26 cellular contexts compared by ENCODE assay signal in the genomic region with DNA sequence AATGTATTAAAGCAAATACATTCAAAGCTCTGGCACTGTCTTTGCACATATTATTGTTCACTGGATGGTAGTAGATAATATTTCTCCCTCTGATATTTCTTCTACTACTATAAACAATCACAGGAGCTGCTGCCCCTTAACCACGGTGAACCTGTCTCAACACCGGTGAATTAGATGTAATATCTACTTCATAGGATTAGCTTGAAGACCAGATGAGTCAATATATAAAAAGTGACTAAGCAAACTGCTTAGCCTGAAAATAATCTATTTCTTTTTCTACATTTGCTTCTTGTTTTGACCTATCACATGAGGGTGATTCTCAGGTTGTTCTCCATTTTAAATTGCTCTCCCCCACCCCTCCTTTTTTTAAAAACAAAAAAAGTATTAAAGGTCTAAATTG.
"Had no signal": no experiment of that assay in that cellular context is flagged by ENCODE, and none has a peak within 500 bp of the region (broad histone marks: within the 10 kb centered on the region; RNA-seq: fewer than 3 reads in every experiment).

No MANE protein-coding gene starts in this region.

- H3K36me3 ChIP-seq: Peyer's patch, SJSA1 had no signal

- H3K27ac Mint-ChIP-seq: activated CD8-positive, alpha-beta T cell treated with anti-CD3 and anti-CD28 coated beads for 36 hours; activated naive CD4-positive, alpha-beta T cell treated with anti-CD3 and anti-CD28 coated beads, Interleukin-2, amount 50 U/mL, for 24 hours; T-helper 1 cell treated with Interleukin-12 subunit alpha and Interleukin-12 subunit beta and Interleukin-4 antibody, amounts not matched to agents 30 μg/mL and 1 μg/mL, for 36 hours had no signal

- H3K27ac ChIP-seq: ascending aorta, body of pancreas, Peyer's patch, SJSA1 had no signal

- ATAC-seq: activated CD4-positive, CD25-positive, alpha-beta regulatory T cell treated with anti-CD3 and anti-CD28 coated beads, Interleukin-2, amount 50 U/mL, for 24 hours; activated CD8-positive, alpha-beta T cell treated with anti-CD3 and anti-CD28 coated beads for 36 hours; body of pancreas had no signal

- H3K4me3 Mint-ChIP-seq: activated CD8-positive, alpha-beta T cell treated with anti-CD3 and anti-CD28 coated beads for 36 hours; activated naive CD4-positive, alpha-beta T cell treated with anti-CD3 and anti-CD28 coated beads, Interleukin-2, amount 50 U/mL, for 24 hours; central memory CD8-positive, alpha-beta T cell; T-helper 1 cell treated with Interleukin-12 subunit alpha and Interleukin-12 subunit beta and Interleukin-4 antibody, amounts not matched to agents 30 μg/mL and 1 μg/mL, for 36 hours had no signal

- H3K27me3 ChIP-seq: ascending aorta, body of pancreas, Peyer's patch, SJSA1 had no signal

- DNase-seq: activated CD4-positive, alpha-beta T cell treated with anti-CD3 and anti-CD28 coated beads for 4 hours; activated CD8-positive, alpha-beta memory T cell treated with anti-CD3 and anti-CD28 coated beads, Interleukin-2, amount 50 U/mL, for 48 hours; activated CD8-positive, alpha-beta T cell treated with anti-CD3 and anti-CD28 coated beads for 36 hours; activated T-cell treated with anti-CD3 and anti-CD28 coated beads, Interleukin-2, amount 50 U/mL, for 1 hour; amniotic stem cell; body of pancreas; Kasumi-1; KBM-7; NCI-H1092; NCI-H1417; NCI-H2029; NCI-H2107; NCI-H2171 treated with DMSO at 0.1 percent for 48 hours; NCI-H345; NCI-H510A; NCI-H526 treated with DMSO at 0.1 percent for 48 hours; NCI-H82; OCI-M1; Peyer's patch; SHP77 had no signal

- H3K4me3 ChIP-seq: ascending aorta, body of pancreas, Peyer's patch, SJSA1 had no signal

- H3K4me1 Mint-ChIP-seq: activated naive CD4-positive, alpha-beta T cell treated with anti-CD3 and anti-CD28 coated beads, Interleukin-2, amount 50 U/mL, for 24 hours; central memory CD8-positive, alpha-beta T cell had no signal

- H3K4me1 ChIP-seq: body of pancreas, Peyer's patch, SJSA1 had no signal

- H3K9me3 ChIP-seq: body of pancreas had no signal

- H3K27me3 Mint-ChIP-seq: activated CD8-positive, alpha-beta T cell treated with anti-CD3 and anti-CD28 coated beads for 36 hours; activated naive CD4-positive, alpha-beta T cell treated with anti-CD3 and anti-CD28 coated beads, Interleukin-2, amount 50 U/mL, for 24 hours; central memory CD8-positive, alpha-beta T cell had no signal
